ENCODE assay signal across 28 cellular contexts in the genomic region with DNA sequence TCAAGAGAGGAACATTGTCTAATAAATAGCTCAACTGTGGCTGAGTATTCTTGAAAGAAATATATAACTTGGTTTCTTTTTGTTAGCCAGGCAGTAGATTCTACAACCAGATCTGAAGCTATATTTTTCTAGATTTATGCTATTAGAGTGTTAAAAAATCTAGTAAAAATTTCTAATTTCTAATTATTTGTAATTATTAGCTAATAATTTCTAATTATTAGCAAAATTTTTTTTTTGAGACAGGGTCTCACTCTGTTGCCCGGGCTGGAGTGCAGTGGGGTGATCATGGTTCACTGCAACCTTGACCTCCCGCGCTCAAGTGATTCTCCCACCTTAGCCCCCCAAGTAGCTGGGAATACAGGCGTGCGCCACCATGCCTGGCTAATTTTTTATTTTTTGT. TPM values are rescaled to one million over a fixed set of nuclear protein-coding genes. Genes with fewer than 3 reads are reported as not detected.
DNase-seq lines count a peak whose midpoint lies in the region; ATAC-seq, FAIRE-seq and TF ChIP-seq lines count a peak whose summit lies in the region.
"Had no signal": no experiment of that assay in that cellular context is flagged by ENCODE, and none has a peak within 500 bp of the region (broad histone marks: within the 10 kb centered on the region; RNA-seq: fewer than 3 reads in every experiment).

No MANE protein-coding gene starts in this region.

- WGBS in GM12878 (ENCODE audit: insufficient coverage, insufficient replicate concordance, low lambda C conversion rate, missing lambda C conversion rate), result 93% methylated on average over 5 of the region's 5 CpGs

- H3K4me1 Mint-ChIP-seq in activated naive CD4-positive, alpha-beta T cell treated with anti-CD3 and anti-CD28 coated beads, Interleukin-2, amount 50 U/mL, for 24 hours, result peaks cover 29% of the 10 kb centered on the region
- H3K4me1 Mint-ChIP-seq in activated naive CD4-positive, alpha-beta T cell treated with anti-CD3 and anti-CD28 coated beads, Interleukin-2, amount 10 ng/mL, durations not matched to agents 7 days and 5 days, result peaks cover 35% of the 10 kb centered on the region
- H3K4me1 Mint-ChIP-seq in stimulated activated naive B cell treated with anti-CD40 and anti-IgM and Interleukin-4, amounts not matched to agents 10 μg/mL and 1 μg/mL and 100 μg/mL, for 72 hours, result peaks cover 13 to 28% of the 10 kb centered on the region in 2 donors
- peaks cover 21% of the 10 kb centered on the region for H3K4me1 Mint-ChIP-seq in activated T-helper 1 cell treated with anti-CD3 and anti-CD28 coated beads, Interleukin-12 subunit alpha, Interleukin-12 subunit beta, Interleukin-2, Interleukin-4 antibody, amounts not matched to agents 30 ng/mL and 10 ng/mL and 1 ng/mL, durations not matched to agents 14 hours and 24 hours and 36 hours (ENCODE audit: low read depth)

- POLR2A ChIA-PET in GM12878 (lab: Charles Lee), result interaction anchor here (0.8 to 1.5 kb wide), 7 partner anchors 15 to 279 kb away, joined by 3 to 7 read pairs (median 3); partner anchors contain the start of gene CCDC125

- DNase-seq in activated naive CD4-positive, alpha-beta T cell treated with anti-CD3 and anti-CD28 coated beads, Interleukin-2, amount 10 ng/mL, durations not matched to agents 7 days and 5 days, result no peak
- no peak for DNase-seq in NB4 (ENCODE audit: low read depth)
- DNase-seq in GM12878 (ENCODE audit: low read depth, low spot score), result no peak
- no peak for DNase-seq in stimulated activated naive B cell treated with anti-CD40 and anti-IgM and Interleukin-4, amounts not matched to agents 10 μg/mL and 1 μg/mL and 100 μg/mL, for 72 hours
- DNase-seq in NK-92 treated with Interleukin-12 subunit alpha and Interleukin-12 subunit beta, amount 100 ng/mL, for 24 hours (lab: John Stamatoyannopoulos, UW), result no peak
- DNase-seq in activated T-helper 1 cell treated with anti-CD3 and anti-CD28 coated beads, Interleukin-12 subunit alpha, Interleukin-12 subunit beta, Interleukin-2, Interleukin-4 antibody, amounts not matched to agents 30 ng/mL and 10 ng/mL and 1 ng/mL, durations not matched to agents 14 hours and 24 hours and 36 hours (ENCODE audit: low spot score), result no peak
- no peak for DNase-seq in NCI-H1105 (lab: John Stamatoyannopoulos, UW)
- DNase-seq: activated CD4-positive, alpha-beta memory T cell treated with anti-CD3 and anti-CD28 coated beads for 36 hours; activated CD8-positive, alpha-beta memory T cell treated with anti-CD3 and anti-CD28 coated beads, Interleukin-2, amount 50 U/mL, for 48 hours; activated naive CD8-positive, alpha-beta T cell treated with anti-CD3 and anti-CD28 coated beads, Interleukin-2, amount 10 ng/mL, durations not matched to agents 7 days and 5 days; BE2C; lower lobe of right lung; NCI-H1417; NCI-H2081; NCI-H446; occipital lobe; small intestine; stimulated activated CD4-positive, alpha-beta T cell treated with anti-CD3 and anti-CD28 coated beads, Interleukin-1b, Interleukin-23, amount 100 ng/mL, for 48 hours; substantia nigra; T-helper 17 cell; upper lobe of right lung had no signal

- CTCF ChIA-PET in activated naive CD4-positive, alpha-beta T cell treated with anti-CD3 and anti-CD28 coated beads, Interleukin-2, amount 10 ng/mL, durations not matched to agents 7 days and 5 days (lab: Charles Lee), result no interaction called here
- CTCF ChIA-PET in GM12878 (lab: Yijun Ruan, JAX), result interaction anchor here (0.9 to 2.1 kb wide), 4 partner anchors 38 to 330 kb away, joined by 3 to 11 read pairs (median 6); partner anchors contain the start of gene SLC30A5

- TF ChIP-seq EP300 in GM12878 (IDR thresholded peaks at IDR 0.05; ENCODE audit: borderline replicate concordance in 1 of 2, control insufficient read depth in 1 of 2, low read depth in 2 of 2, low read length in 2 of 2), result no peak

- no peak overlapping the region for H3K4me3 Mint-ChIP-seq in activated naive CD4-positive, alpha-beta T cell treated with anti-CD3 and anti-CD28 coated beads, Interleukin-2, amount 50 U/mL, for 24 hours
- H3K4me3 Mint-ChIP-seq in activated naive CD4-positive, alpha-beta T cell treated with anti-CD3 and anti-CD28 coated beads, Interleukin-2, amount 10 ng/mL, durations not matched to agents 7 days and 5 days, result no peak overlapping the region
- H3K4me3 Mint-ChIP-seq in stimulated activated naive B cell treated with anti-CD40 and anti-IgM and Interleukin-4, amounts not matched to agents 10 μg/mL and 1 μg/mL and 100 μg/mL, for 72 hours, result no peak overlapping the region
- no peak overlapping the region for H3K4me3 Mint-ChIP-seq in activated T-helper 1 cell treated with anti-CD3 and anti-CD28 coated beads, Interleukin-12 subunit alpha, Interleukin-12 subunit beta, Interleukin-2, Interleukin-4 antibody, amounts not matched to agents 30 ng/mL and 10 ng/mL and 1 ng/mL, durations not matched to agents 14 hours and 24 hours and 36 hours
- H3K4me3 Mint-ChIP-seq: activated CD4-positive, alpha-beta memory T cell treated with anti-CD3 and anti-CD28 coated beads for 36 hours; T-helper 17 cell had no signal

- H3K9me3 Mint-ChIP-seq in activated naive CD4-positive, alpha-beta T cell treated with anti-CD3 and anti-CD28 coated beads, Interleukin-2, amount 50 U/mL, for 24 hours, result no peaks in the 10 kb centered on the region
- H3K9me3 Mint-ChIP-seq in activated naive CD4-positive, alpha-beta T cell treated with anti-CD3 and anti-CD28 coated beads, Interleukin-2, amount 10 ng/mL, durations not matched to agents 7 days and 5 days, result no peaks in the 10 kb centered on the region
- no peaks in the 10 kb centered on the region for H3K9me3 Mint-ChIP-seq in stimulated activated naive B cell treated with anti-CD40 and anti-IgM and Interleukin-4, amounts not matched to agents 10 μg/mL and 1 μg/mL and 100 μg/mL, for 72 hours
- no peaks in the 10 kb centered on the region for H3K9me3 Mint-ChIP-seq in activated T-helper 1 cell treated with anti-CD3 and anti-CD28 coated beads, Interleukin-12 subunit alpha, Interleukin-12 subunit beta, Interleukin-2, Interleukin-4 antibody, amounts not matched to agents 30 ng/mL and 10 ng/mL and 1 ng/mL, durations not matched to agents 14 hours and 24 hours and 36 hours
- H3K9me3 Mint-ChIP-seq: activated CD4-positive, alpha-beta memory T cell treated with anti-CD3 and anti-CD28 coated beads for 36 hours; activated naive CD8-positive, alpha-beta T cell treated with anti-CD3 and anti-CD28 coated beads, Interleukin-2, amount 10 ng/mL, durations not matched to agents 7 days and 5 days had no signal

- H3K4me1 ChIP-seq in GM12878 (ENCODE audit: control insufficient read depth, insufficient read depth, low read length), result peaks cover 12% of the 10 kb centered on the region

- SMC1A ChIA-PET in GM12878 (lab: Charles Lee; ENCODE audit: uncharacterized antibody, unreplicated experiment), result interaction anchor here (0.7 to 2.1 kb wide), 14 partner anchors 12 to 279 kb away, joined by 3 to 9 read pairs (median 3); partner anchors contain the start of genes CCDC125 and SLC30A5

- H3K9me3 ChIP-seq in GM12878 (replicated peaks; ENCODE audit: control insufficient read depth, insufficient read depth, low read length), result no peaks in the 10 kb centered on the region
- H3K9me3 ChIP-seq: A549, BE2C, lower lobe of right lung, SJSA1, upper lobe of right lung had no signal

- BruUV-seq in GM12878 (replicated peaks; lab: Mats Ljungman, UMichigan), result no TSS peak

- H3K4me2 ChIP-seq in GM12878 (ENCODE audit: control insufficient read depth, insufficient read depth), result peak overlapping the region; percentile 87

- H3K9ac ChIP-seq in GM12878 (ENCODE audit: control insufficient read depth, insufficient read depth, low read length), result peak overlapping the region; percentile 61

- no peak for TF ChIP-seq POLR2A in NB4 (IDR thresholded peaks at IDR 0.05; ENCODE audit: extremely low read depth, insufficient read length)
- no peak for TF ChIP-seq POLR2A in GM12878 (IDR thresholded peaks at IDR 0.05; ENCODE audit: low read depth, low read length)

- peaks cover 77% of the 10 kb centered on the region for H3K79me2 ChIP-seq in GM12878 (ENCODE audit: control insufficient read depth, insufficient read depth, low read length)

- H3K27ac Mint-ChIP-seq in activated naive CD4-positive, alpha-beta T cell treated with anti-CD3 and anti-CD28 coated beads, Interleukin-2, amount 50 U/mL, for 24 hours, result peak overlapping the region; percentile 46
- no peak overlapping the region for H3K27ac Mint-ChIP-seq in activated naive CD4-positive, alpha-beta T cell treated with anti-CD3 and anti-CD28 coated beads, Interleukin-2, amount 10 ng/mL, durations not matched to agents 7 days and 5 days
- H3K27ac Mint-ChIP-seq in stimulated activated naive B cell treated with anti-CD40 and anti-IgM and Interleukin-4, amounts not matched to agents 10 μg/mL and 1 μg/mL and 100 μg/mL, for 72 hours, result peak overlapping the region; percentile 67
- H3K27ac Mint-ChIP-seq in activated T-helper 1 cell treated with anti-CD3 and anti-CD28 coated beads, Interleukin-12 subunit alpha, Interleukin-12 subunit beta, Interleukin-2, Interleukin-4 antibody, amounts not matched to agents 30 ng/mL and 10 ng/mL and 1 ng/mL, durations not matched to agents 14 hours and 24 hours and 36 hours, result no peak overlapping the region
- H3K27ac Mint-ChIP-seq: activated CD4-positive, alpha-beta memory T cell treated with anti-CD3 and anti-CD28 coated beads for 36 hours; activated naive CD8-positive, alpha-beta T cell treated with anti-CD3 and anti-CD28 coated beads, Interleukin-2, amount 10 ng/mL, durations not matched to agents 7 days and 5 days; T-helper 17 cell had no signal

- H3K27me3 Mint-ChIP-seq in activated naive CD4-positive, alpha-beta T cell treated with anti-CD3 and anti-CD28 coated beads, Interleukin-2, amount 50 U/mL, for 24 hours, result no peaks in the 10 kb centered on the region
- no peaks in the 10 kb centered on the region for H3K27me3 Mint-ChIP-seq in activated naive CD4-positive, alpha-beta T cell treated with anti-CD3 and anti-CD28 coated beads, Interleukin-2, amount 10 ng/mL, durations not matched to agents 7 days and 5 days
- no peaks in the 10 kb centered on the region for H3K27me3 Mint-ChIP-seq in stimulated activated naive B cell treated with anti-CD40 and anti-IgM and Interleukin-4, amounts not matched to agents 10 μg/mL and 1 μg/mL and 100 μg/mL, for 72 hours
- no peaks in the 10 kb centered on the region for H3K27me3 Mint-ChIP-seq in activated T-helper 1 cell treated with anti-CD3 and anti-CD28 coated beads, Interleukin-12 subunit alpha, Interleukin-12 subunit beta, Interleukin-2, Interleukin-4 antibody, amounts not matched to agents 30 ng/mL and 10 ng/mL and 1 ng/mL, durations not matched to agents 14 hours and 24 hours and 36 hours (ENCODE audit: insufficient read depth)
- H3K27me3 Mint-ChIP-seq: activated CD4-positive, alpha-beta memory T cell treated with anti-CD3 and anti-CD28 coated beads for 36 hours; activated naive CD8-positive, alpha-beta T cell treated with anti-CD3 and anti-CD28 coated beads, Interleukin-2, amount 10 ng/mL, durations not matched to agents 7 days and 5 days; T-helper 17 cell had no signal

- no peak for TF ChIP-seq RAD21 in GM12878 (IDR thresholded peaks at IDR 0.05; ENCODE audit: insufficient read depth, low read depth, low read length)

- no peaks in the 10 kb centered on the region for H4K20me1 ChIP-seq in GM12878 (ENCODE audit: control insufficient read depth, insufficient read depth)

- in situ Hi-C loops in GM12878 (cut with MboI), result no loop called here

- peak overlapping the region; percentile 99 for H3K27ac ChIP-seq in GM12878 (ENCODE audit: control insufficient read depth, insufficient read depth)
- H3K27ac ChIP-seq: A549, lower lobe of right lung, SJSA1, upper lobe of right lung, VCaP had no signal

- H2AFZ ChIP-seq in GM12878 (ENCODE audit: control insufficient read depth, low read depth, low read length), result no peak overlapping the region

- peaks cover 4% of the 10 kb centered on the region for H3K36me3 Mint-ChIP-seq in activated naive CD4-positive, alpha-beta T cell treated with anti-CD3 and anti-CD28 coated beads, Interleukin-2, amount 50 U/mL, for 24 hours
- H3K36me3 Mint-ChIP-seq in activated naive CD4-positive, alpha-beta T cell treated with anti-CD3 and anti-CD28 coated beads, Interleukin-2, amount 10 ng/mL, durations not matched to agents 7 days and 5 days, result peaks cover 15% of the 10 kb centered on the region
- H3K36me3 Mint-ChIP-seq in stimulated activated naive B cell treated with anti-CD40 and anti-IgM and Interleukin-4, amounts not matched to agents 10 μg/mL and 1 μg/mL and 100 μg/mL, for 72 hours, result peaks cover 15 to 17% of the 10 kb centered on the region in 2 donors
- H3K36me3 Mint-ChIP-seq in activated T-helper 1 cell treated with anti-CD3 and anti-CD28 coated beads, Interleukin-12 subunit alpha, Interleukin-12 subunit beta, Interleukin-2, Interleukin-4 antibody, amounts not matched to agents 30 ng/mL and 10 ng/mL and 1 ng/mL, durations not matched to agents 14 hours and 24 hours and 36 hours (ENCODE audit: low read depth), result peaks cover 16% of the 10 kb centered on the region

- no peak for TF ChIP-seq CTCF in NB4 (IDR thresholded peaks at IDR 0.05; ENCODE audit: low read depth, low read length)
- no peak for TF ChIP-seq CTCF in GM12878 (IDR thresholded peaks at IDR 0.05 in 2 of 3, conservative IDR thresholded peaks at IDR 0.05 in 1 of 3; ENCODE audit: control insufficient read depth in 2 of 3, extremely low read depth in 1 of 3, insufficient read depth in 1 of 3, low read depth in 3 of 3, low read length in 3 of 3)

- H3K27me3 ChIP-seq in GM12878 (replicated peaks in 1 of 2; ENCODE audit: control insufficient read depth in 2 of 2, insufficient read depth in 2 of 2, low read length in 1 of 2), result no peaks in the 10 kb centered on the region
- H3K27me3 ChIP-seq: BE2C, SJSA1, upper lobe of right lung had no signal

- no peaks in the 10 kb centered on the region for H3K36me3 ChIP-seq in GM12878 (ENCODE audit: control insufficient read depth in 2 of 2, insufficient read depth in 2 of 2, low read length in 1 of 2)

- H3K4me3 ChIP-seq in NB4 (ENCODE audit: low read depth, low read length) (peak overlapping the region; percentile 82), GM12878 (peak overlapping the region; percentile 70)
- H3K4me3 ChIP-seq: A549, lower lobe of right lung, SJSA1, upper lobe of right lung had no signal

- intact Hi-C loops in GM12878 (cut with micrococcal nuclease; ENCODE audit: unreplicated experiment), result loop anchor here (10.0 kb wide), 2 partner anchors 62 to 122 kb away; partner anchors contain the start of gene OCLN
- intact Hi-C loops in activated T-helper 1 cell treated with anti-CD3 and anti-CD28 coated beads, Interleukin-12 subunit alpha, Interleukin-12 subunit beta, Interleukin-2, Interleukin-4 antibody, amounts not matched to agents 30 ng/mL and 10 ng/mL and 1 ng/mL, durations not matched to agents 14 hours and 24 hours and 36 hours (cut with micrococcal nuclease), result no loop called here

- RAD21 ChIA-PET in GM12878 (lab: Charles Lee; ENCODE audit: unreplicated experiment), result interaction anchor here (0.9 to 2.8 kb wide), 6 partner anchors 40 to 330 kb away, joined by 3 to 21 read pairs (median 3); partner anchors contain the start of genes CDK7 and SLC30A5

- no peak for ATAC-seq in GM12878
- ATAC-seq in stimulated activated naive B cell treated with anti-CD40 and anti-IgM and Interleukin-4, amounts not matched to agents 10 μg/mL and 1 μg/mL and 100 μg/mL, for 72 hours (replicated peaks), result no peak
- ATAC-seq: A549, HCT116, lower lobe of right lung, T-helper 17 cell, upper lobe of right lung had no signal

- no peak for FAIRE-seq in GM12878 (lab: Jason Lieb, UNC)
- FAIRE-seq: A549, GM12891, keratinocyte, small intestine had no signal

RNA-seq across cellular contexts. Expression of gene RAD17, which starts 2.8 kb away (rescaled TPM):
- total RNA-seq in GM12878 (2013; cell fraction: nucleolus; rRNA removed), result 77.8 and 86.5 TPM in 2 replicates
- total RNA-seq in GM12878 (2014; rRNA removed), result 34.9 and 44.7 TPM in 2 replicates
- 43.4 and 44.4 TPM in 2 replicates for total RNA-seq in GM12878 (2014; rRNA removed; fragmentation: Illumina TruSeq; extraction: Trizol)
- total RNA-seq in GM12878 (2021), result 32.7 and 35.9 TPM in 2 replicates
- 17.7 TPM for polyA plus RNA-seq in GM12878 (2011; ENCODE audit: low read depth)
- 55.4 and 60.7 TPM in 2 replicates for polyA plus RNA-seq in GM12878 (2011; rRNA removed)
- polyA plus RNA-seq in GM12878 (2011; cell fraction: cytosol; rRNA removed), result 26.9 and 29.8 TPM in 2 replicates
- polyA plus RNA-seq in GM12878 (2011; cell fraction: nucleus; rRNA removed), result 35.1 and 44.9 TPM in 2 replicates
- 28.8 and 32.2 TPM in 2 replicates for polyA plus RNA-seq in GM12878 (2012)
- 47.9 and 77.7 TPM in 2 replicates for polyA plus RNA-seq in GM12878 (2014; fragmentation: Illumina TruSeq; extraction: Trizol)
- polyA plus RNA-seq in GM12878 (2014; fragmentation: Nextera tagmentation; extraction: Ambion mirVana), result 10 to 100 TPM; 23.9 to 30.8 TPM
- 46.7 and 47.5 TPM in 2 replicates for polyA plus RNA-seq in GM12878 (2014; rRNA removed)
- polyA plus RNA-seq in GM12878 (2016; fragmentation: Nextera tagmentation; extraction: Ambion mirVana), result 10 to 100 TPM; 43.9 to 46.6 TPM
- 34.0 and 56.0 TPM in 2 replicates for polyA minus RNA-seq in GM12878 (2011; rRNA and poly(A)+ RNA removed)
- 18.9 and 22.1 TPM in 2 replicates for polyA minus RNA-seq in GM12878 (2011; cell fraction: cytosol; rRNA and poly(A)+ RNA removed)
- polyA minus RNA-seq in GM12878 (2011; cell fraction: nucleus; rRNA and poly(A)+ RNA removed), result 55.6 and 92.6 TPM in 2 replicates
- total RNA-seq in activated T-helper 1 cell treated with anti-CD3 and anti-CD28 coated beads, Interleukin-12 subunit alpha, Interleukin-12 subunit beta, Interleukin-2, Interleukin-4 antibody, amounts not matched to agents 30 ng/mL and 10 ng/mL and 1 ng/mL, durations not matched to agents 14 hours and 24 hours and 36 hours, result 22.0 and 26.9 TPM in 2 replicates

RNA-seq across cellular contexts. Expression of gene AK6, which starts 3.1 kb away (rescaled TPM):
- 16.1 and 19.0 TPM in 2 replicates for total RNA-seq in GM12878 (2013; cell fraction: nucleolus; rRNA removed)
- total RNA-seq in GM12878 (2014; rRNA removed) (45.2 and 64.5 TPM in 2 replicates), GM12878 (2014; rRNA removed; fragmentation: Illumina TruSeq; extraction: Trizol) (62.6 and 64.5 TPM in 2 replicates), GM12878 (2021) (50.7 and 53.5 TPM in 2 replicates)
- 19.4 TPM for polyA plus RNA-seq in GM12878 (2011; ENCODE audit: low read depth)
- polyA plus RNA-seq in GM12878 (2011; rRNA removed) (88.2 and 155 TPM in 2 replicates), GM12878 (2014; fragmentation: Illumina TruSeq; extraction: Trizol) (72.7 and 84.7 TPM in 2 replicates), GM12878 (2014; fragmentation: Nextera tagmentation; extraction: Ambion mirVana) (100 to 1,000 TPM; 396 to 446 TPM), GM12878 (2014; rRNA removed) (85.0 and 94.3 TPM in 2 replicates), GM12878 (2016; fragmentation: Nextera tagmentation; extraction: Ambion mirVana) (100 to 1,000 TPM; 254 to 271 TPM)
- polyA plus RNA-seq in GM12878 (2011; cell fraction: cytosol; rRNA removed), result 15.1 and 15.4 TPM in 2 replicates
- polyA plus RNA-seq in GM12878 (2011; cell fraction: nucleus; rRNA removed), result 22.3 and 31.5 TPM in 2 replicates
- polyA plus RNA-seq in GM12878 (2012), result 66.5 and 73.9 TPM in 2 replicates
- 7.7 and 17.6 TPM in 2 replicates for polyA minus RNA-seq in GM12878 (2011; rRNA and poly(A)+ RNA removed)
- 11.5 and 18.9 TPM in 2 replicates for polyA minus RNA-seq in GM12878 (2011; cell fraction: cytosol; rRNA and poly(A)+ RNA removed)
- polyA minus RNA-seq in GM12878 (2011; cell fraction: nucleus; rRNA and poly(A)+ RNA removed), result 2.9 and 4.0 TPM in 2 replicates
- 59.0 and 62.3 TPM in 2 replicates for total RNA-seq in activated T-helper 1 cell treated with anti-CD3 and anti-CD28 coated beads, Interleukin-12 subunit alpha, Interleukin-12 subunit beta, Interleukin-2, Interleukin-4 antibody, amounts not matched to agents 30 ng/mL and 10 ng/mL and 1 ng/mL, durations not matched to agents 14 hours and 24 hours and 36 hours

RNA-seq across cellular contexts. Expression of gene TAF9, which starts 3.1 kb away (rescaled TPM):
- 63.2 and 67.2 TPM in 2 replicates for total RNA-seq in GM12878 (2013; cell fraction: nucleolus; rRNA removed)
- total RNA-seq in GM12878 (2014; rRNA removed) (96.0 and 106 TPM in 2 replicates), GM12878 (2014; rRNA removed; fragmentation: Illumina TruSeq; extraction: Trizol) (96.9 and 102 TPM in 2 replicates), GM12878 (2021) (64.4 and 64.8 TPM in 2 replicates)
- polyA plus RNA-seq in GM12878 (2011; ENCODE audit: low read depth), result 85.6 TPM
- polyA plus RNA-seq in GM12878 (2011; rRNA removed) (171 and 220 TPM in 2 replicates), GM12878 (2014; fragmentation: Illumina TruSeq; extraction: Trizol) (152 and 175 TPM in 2 replicates), GM12878 (2014; fragmentation: Nextera tagmentation; extraction: Ambion mirVana) (100 to 1,000 TPM; 191 to 318 TPM), GM12878 (2014; rRNA removed) (87.3 and 95.7 TPM in 2 replicates), GM12878 (2016; fragmentation: Nextera tagmentation; extraction: Ambion mirVana) (100 to 1,000 TPM; 149 to 165 TPM)
- 91.9 and 146 TPM in 2 replicates for polyA plus RNA-seq in GM12878 (2011; cell fraction: cytosol; rRNA removed)
- 64.4 and 67.3 TPM in 2 replicates for polyA plus RNA-seq in GM12878 (2011; cell fraction: nucleus; rRNA removed)
- polyA plus RNA-seq in GM12878 (2012), result 67.5 and 81.9 TPM in 2 replicates
- polyA minus RNA-seq in GM12878 (2011; rRNA and poly(A)+ RNA removed), result 61.2 and 109 TPM in 2 replicates
- polyA minus RNA-seq in GM12878 (2011; cell fraction: cytosol; rRNA and poly(A)+ RNA removed), result 14.6 and 17.5 TPM in 2 replicates
- 34.6 and 50.6 TPM in 2 replicates for polyA minus RNA-seq in GM12878 (2011; cell fraction: nucleus; rRNA and poly(A)+ RNA removed)
- 60.0 and 65.0 TPM in 2 replicates for total RNA-seq in activated T-helper 1 cell treated with anti-CD3 and anti-CD28 coated beads, Interleukin-12 subunit alpha, Interleukin-12 subunit beta, Interleukin-2, Interleukin-4 antibody, amounts not matched to agents 30 ng/mL and 10 ng/mL and 1 ng/mL, durations not matched to agents 14 hours and 24 hours and 36 hours

RNA-seq across cellular contexts. Expression of gene CCDC125, which starts 39.8 kb away (rescaled TPM):
- total RNA-seq in GM12878 (2013; cell fraction: nucleolus; rRNA removed), result 50.2 and 52.9 TPM in 2 replicates
- total RNA-seq in GM12878 (2014; rRNA removed), result 3.6 and 5.1 TPM in 2 replicates
- total RNA-seq in GM12878 (2014; rRNA removed; fragmentation: Illumina TruSeq; extraction: Trizol), result 11.0 and 12.3 TPM in 2 replicates
- 9.8 and 10.1 TPM in 2 replicates for total RNA-seq in GM12878 (2021)
- polyA plus RNA-seq in GM12878 (2011; ENCODE audit: low read depth), result 4.1 TPM
- polyA plus RNA-seq in GM12878 (2011; rRNA removed), result 6.6 and 9.9 TPM in 2 replicates
- polyA plus RNA-seq in GM12878 (2011; cell fraction: cytosol; rRNA removed), result 1.9 and 2.4 TPM in 2 replicates
- 6.6 and 6.8 TPM in 2 replicates for polyA plus RNA-seq in GM12878 (2011; cell fraction: nucleus; rRNA removed)
- 5.6 and 7.1 TPM in 2 replicates for polyA plus RNA-seq in GM12878 (2012)
- polyA plus RNA-seq in GM12878 (2014; fragmentation: Illumina TruSeq; extraction: Trizol), result 11.6 and 15.4 TPM in 2 replicates
- 1 to 10 TPM; 6.4 to 6.5 TPM for polyA plus RNA-seq in GM12878 (2014; fragmentation: Nextera tagmentation; extraction: Ambion mirVana)
- 7.3 and 8.2 TPM in 2 replicates for polyA plus RNA-seq in GM12878 (2014; rRNA removed)
- 1 to 10 TPM; 7.7 to 8.7 TPM for polyA plus RNA-seq in GM12878 (2016; fragmentation: Nextera tagmentation; extraction: Ambion mirVana)
- 6.0 and 8.4 TPM in 2 replicates for polyA minus RNA-seq in GM12878 (2011; rRNA and poly(A)+ RNA removed)
- polyA minus RNA-seq in GM12878 (2011; cell fraction: cytosol; rRNA and poly(A)+ RNA removed), result 2.5 and 2.7 TPM in 2 replicates
- 3.3 and 5.1 TPM in 2 replicates for polyA minus RNA-seq in GM12878 (2011; cell fraction: nucleus; rRNA and poly(A)+ RNA removed)
- total RNA-seq in activated T-helper 1 cell treated with anti-CD3 and anti-CD28 coated beads, Interleukin-12 subunit alpha, Interleukin-12 subunit beta, Interleukin-2, Interleukin-4 antibody, amounts not matched to agents 30 ng/mL and 10 ng/mL and 1 ng/mL, durations not matched to agents 14 hours and 24 hours and 36 hours, result 8.9 and 10.9 TPM in 2 replicates

RNA-seq across cellular contexts. Expression of gene MARVELD2, which starts 42.5 kb away (rescaled TPM):
- 3.9 and 4.4 TPM in 2 replicates for total RNA-seq in GM12878 (2013; cell fraction: nucleolus; rRNA removed)
- total RNA-seq in GM12878 (2014; rRNA removed) (4.9 and 6.7 TPM in 2 replicates), GM12878 (2014; rRNA removed; fragmentation: Illumina TruSeq; extraction: Trizol) (6.2 TPM in 2 replicates), GM12878 (2021) (6.1 and 6.2 TPM in 2 replicates)
- 0.88 TPM for polyA plus RNA-seq in GM12878 (2011; ENCODE audit: low read depth)
- polyA plus RNA-seq in GM12878 (2011; rRNA removed) (0.37 and 0.53 TPM in 2 replicates), GM12878 (2014; fragmentation: Illumina TruSeq; extraction: Trizol) (4.0 and 6.4 TPM in 2 replicates), GM12878 (2014; fragmentation: Nextera tagmentation; extraction: Ambion mirVana) (1 to 10 TPM; 2.3 to 3.5 TPM), GM12878 (2014; rRNA removed) (4.0 and 4.5 TPM in 2 replicates), GM12878 (2016; fragmentation: Nextera tagmentation; extraction: Ambion mirVana) (1 to 10 TPM; 3.3 to 3.6 TPM)
- 0.32 and 0.33 TPM in 2 replicates for polyA plus RNA-seq in GM12878 (2011; cell fraction: cytosol; rRNA removed)
- 0.31 TPM in 2 replicates for polyA plus RNA-seq in GM12878 (2011; cell fraction: nucleus; rRNA removed)
- polyA plus RNA-seq in GM12878 (2012), result 1.1 and 1.2 TPM in 2 replicates
- 0.95 and 1.5 TPM in 2 replicates for polyA minus RNA-seq in GM12878 (2011; rRNA and poly(A)+ RNA removed)
- polyA minus RNA-seq in GM12878 (2011; cell fraction: cytosol; rRNA and poly(A)+ RNA removed), result 0.40 TPM in 1 of 2 replicates, not detected in the other
- 1.8 and 1.9 TPM in 2 replicates for polyA minus RNA-seq in GM12878 (2011; cell fraction: nucleus; rRNA and poly(A)+ RNA removed)
- total RNA-seq in activated T-helper 1 cell treated with anti-CD3 and anti-CD28 coated beads, Interleukin-12 subunit alpha, Interleukin-12 subunit beta, Interleukin-2, Interleukin-4 antibody, amounts not matched to agents 30 ng/mL and 10 ng/mL and 1 ng/mL, durations not matched to agents 14 hours and 24 hours and 36 hours, result 0.23 and 0.32 TPM in 2 replicates

Comparison
In these comparisons a context has a peak if more than half of its experiments do, and no peak if none do; other contexts are left out.
1. H3K27ac Mint-ChIP-seq: peak in activated naive CD4-positive, alpha-beta T cell treated with anti-CD3 and anti-CD28 coated beads, Interleukin-2, amount 50 U/mL, for 24 hours (single experiment) and stimulated activated naive B cell treated with anti-CD40 and anti-IgM and Interleukin-4, amounts not matched to agents 10 μg/mL and 1 μg/mL and 100 μg/mL, for 72 hours (single experiment); none in activated naive CD4-positive, alpha-beta T cell treated with anti-CD3 and anti-CD28 coated beads, Interleukin-2, amount 10 ng/mL, durations not matched to agents 7 days and 5 days (single experiment) and activated T-helper 1 cell treated with anti-CD3 and anti-CD28 coated beads, Interleukin-12 subunit alpha, Interleukin-12 subunit beta, Interleukin-2, Interleukin-4 antibody, amounts not matched to agents 30 ng/mL and 10 ng/mL and 1 ng/mL, durations not matched to agents 14 hours and 24 hours and 36 hours (single experiment).